In genomic region chr15:36905908-36906307, GRCh38 we compare ENCODE assay signal across 1 cellular context.
A peak's percentile ranks its signal among the peaks of the same experiment; 100 is the strongest.
TF ChIP-seq lines count a peak whose summit lies in the region.

No MANE protein-coding gene starts in this region.

TF ChIP-seq in HepG2, 621 proteins besides CTCF, POLR2A, EP300 and RAD21:
- TF ChIP-seq, protein P1, sequence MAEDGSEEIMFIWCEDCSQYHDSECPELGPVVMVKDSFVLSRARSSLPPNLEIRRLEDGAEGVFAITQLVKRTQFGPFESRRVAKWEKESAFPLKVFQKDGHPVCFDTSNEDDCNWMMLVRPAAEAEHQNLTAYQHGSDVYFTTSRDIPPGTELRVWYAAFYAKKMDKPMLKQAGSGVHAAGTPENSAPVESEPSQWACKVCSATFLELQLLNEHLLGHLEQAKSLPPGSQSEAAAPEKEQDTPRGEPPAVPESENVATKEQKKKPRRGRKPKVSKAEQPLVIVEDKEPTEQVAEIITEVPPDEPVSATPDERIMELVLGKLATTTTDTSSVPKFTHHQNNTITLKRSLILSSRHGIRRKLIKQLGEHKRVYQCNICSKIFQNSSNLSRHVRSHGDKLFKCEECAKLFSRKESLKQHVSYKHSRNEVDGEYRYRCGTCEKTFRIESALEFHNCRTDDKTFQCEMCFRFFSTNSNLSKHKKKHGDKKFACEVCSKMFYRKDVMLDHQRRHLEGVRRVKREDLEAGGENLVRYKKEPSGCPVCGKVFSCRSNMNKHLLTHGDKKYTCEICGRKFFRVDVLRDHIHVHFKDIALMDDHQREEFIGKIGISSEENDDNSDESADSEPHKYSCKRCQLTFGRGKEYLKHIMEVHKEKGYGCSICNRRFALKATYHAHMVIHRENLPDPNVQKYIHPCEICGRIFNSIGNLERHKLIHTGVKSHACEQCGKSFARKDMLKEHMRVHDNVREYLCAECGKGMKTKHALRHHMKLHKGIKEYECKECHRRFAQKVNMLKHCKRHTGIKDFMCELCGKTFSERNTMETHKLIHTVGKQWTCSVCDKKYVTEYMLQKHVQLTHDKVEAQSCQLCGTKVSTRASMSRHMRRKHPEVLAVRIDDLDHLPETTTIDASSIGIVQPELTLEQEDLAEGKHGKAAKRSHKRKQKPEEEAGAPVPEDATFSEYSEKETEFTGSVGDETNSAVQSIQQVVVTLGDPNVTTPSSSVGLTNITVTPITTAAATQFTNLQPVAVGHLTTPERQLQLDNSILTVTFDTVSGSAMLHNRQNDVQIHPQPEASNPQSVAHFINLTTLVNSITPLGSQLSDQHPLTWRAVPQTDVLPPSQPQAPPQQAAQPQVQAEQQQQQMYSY (CRISPR knock-in tag; IDR thresholded peaks at IDR 0.05) = peak; percentile 65; the same call in 1 of the 2 replicates
- TF ChIP-seq, protein P2, sequence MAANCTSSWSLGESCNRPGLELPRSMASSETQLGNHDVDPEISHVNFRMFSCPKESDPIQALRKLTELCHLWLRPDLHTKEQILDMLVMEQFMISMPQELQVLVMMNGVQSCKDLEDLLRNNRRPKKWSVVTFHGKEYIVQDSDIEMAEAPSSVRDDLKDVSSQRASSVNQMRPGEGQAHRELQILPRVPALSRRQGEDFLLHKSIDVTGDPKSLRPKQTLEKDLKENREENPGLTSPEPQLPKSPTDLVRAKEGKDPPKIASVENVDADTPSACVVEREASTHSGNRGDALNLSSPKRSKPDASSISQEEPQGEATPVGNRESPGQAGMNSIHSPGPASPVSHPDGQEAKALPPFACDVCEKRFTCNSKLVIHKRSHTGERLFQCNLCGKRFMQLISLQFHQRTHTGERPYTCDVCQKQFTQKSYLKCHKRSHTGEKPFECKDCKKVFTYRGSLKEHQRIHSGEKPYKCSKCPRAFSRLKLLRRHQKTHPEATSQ (CRISPR knock-in tag; IDR thresholded peaks at IDR 0.05; ENCODE audit: borderline replicate concordance) = no peak
